Comparison of ENCODE assay signal across 1 cellular context in the genomic region with DNA sequence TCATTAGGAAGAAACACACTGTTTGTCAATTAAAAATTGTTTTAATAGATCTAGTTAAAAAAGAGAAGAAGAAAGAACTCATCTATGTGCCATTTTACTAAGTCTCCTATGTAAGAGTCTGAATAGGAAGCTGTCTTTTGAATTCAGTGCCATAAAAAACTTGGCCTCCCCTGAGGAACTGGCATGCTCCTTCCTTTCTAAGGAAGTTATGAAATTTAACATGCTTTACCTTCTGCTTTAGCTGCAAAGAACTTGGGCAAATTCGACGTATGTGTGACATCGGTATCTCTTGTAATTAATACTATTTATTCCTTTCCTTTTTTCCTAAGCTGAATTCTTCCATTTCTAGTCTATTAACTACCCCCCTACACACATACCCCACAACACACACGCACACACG.
TF ChIP-seq lines count a peak whose summit lies in the region.

No MANE protein-coding gene starts in this region.

TF ChIP-seq in GM23338, 12 proteins besides CTCF, POLR2A, EP300 and RAD21 (continued from another document):
- TF ChIP-seq, protein P1, sequence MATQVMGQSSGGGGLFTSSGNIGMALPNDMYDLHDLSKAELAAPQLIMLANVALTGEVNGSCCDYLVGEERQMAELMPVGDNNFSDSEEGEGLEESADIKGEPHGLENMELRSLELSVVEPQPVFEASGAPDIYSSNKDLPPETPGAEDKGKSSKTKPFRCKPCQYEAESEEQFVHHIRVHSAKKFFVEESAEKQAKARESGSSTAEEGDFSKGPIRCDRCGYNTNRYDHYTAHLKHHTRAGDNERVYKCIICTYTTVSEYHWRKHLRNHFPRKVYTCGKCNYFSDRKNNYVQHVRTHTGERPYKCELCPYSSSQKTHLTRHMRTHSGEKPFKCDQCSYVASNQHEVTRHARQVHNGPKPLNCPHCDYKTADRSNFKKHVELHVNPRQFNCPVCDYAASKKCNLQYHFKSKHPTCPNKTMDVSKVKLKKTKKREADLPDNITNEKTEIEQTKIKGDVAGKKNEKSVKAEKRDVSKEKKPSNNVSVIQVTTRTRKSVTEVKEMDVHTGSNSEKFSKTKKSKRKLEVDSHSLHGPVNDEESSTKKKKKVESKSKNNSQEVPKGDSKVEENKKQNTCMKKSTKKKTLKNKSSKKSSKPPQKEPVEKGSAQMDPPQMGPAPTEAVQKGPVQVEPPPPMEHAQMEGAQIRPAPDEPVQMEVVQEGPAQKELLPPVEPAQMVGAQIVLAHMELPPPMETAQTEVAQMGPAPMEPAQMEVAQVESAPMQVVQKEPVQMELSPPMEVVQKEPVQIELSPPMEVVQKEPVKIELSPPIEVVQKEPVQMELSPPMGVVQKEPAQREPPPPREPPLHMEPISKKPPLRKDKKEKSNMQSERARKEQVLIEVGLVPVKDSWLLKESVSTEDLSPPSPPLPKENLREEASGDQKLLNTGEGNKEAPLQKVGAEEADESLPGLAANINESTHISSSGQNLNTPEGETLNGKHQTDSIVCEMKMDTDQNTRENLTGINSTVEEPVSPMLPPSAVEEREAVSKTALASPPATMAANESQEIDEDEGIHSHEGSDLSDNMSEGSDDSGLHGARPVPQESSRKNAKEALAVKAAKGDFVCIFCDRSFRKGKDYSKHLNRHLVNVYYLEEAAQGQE (IDR thresholded peaks at IDR 0.05; ENCODE audit: unreplicated experiment): no peak
- TF ChIP-seq, protein P2, sequence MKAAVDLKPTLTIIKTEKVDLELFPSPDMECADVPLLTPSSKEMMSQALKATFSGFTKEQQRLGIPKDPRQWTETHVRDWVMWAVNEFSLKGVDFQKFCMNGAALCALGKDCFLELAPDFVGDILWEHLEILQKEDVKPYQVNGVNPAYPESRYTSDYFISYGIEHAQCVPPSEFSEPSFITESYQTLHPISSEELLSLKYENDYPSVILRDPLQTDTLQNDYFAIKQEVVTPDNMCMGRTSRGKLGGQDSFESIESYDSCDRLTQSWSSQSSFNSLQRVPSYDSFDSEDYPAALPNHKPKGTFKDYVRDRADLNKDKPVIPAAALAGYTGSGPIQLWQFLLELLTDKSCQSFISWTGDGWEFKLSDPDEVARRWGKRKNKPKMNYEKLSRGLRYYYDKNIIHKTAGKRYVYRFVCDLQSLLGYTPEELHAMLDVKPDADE (IDR thresholded peaks at IDR 0.05): no peak
- no peak for TF ChIP-seq ZNF331 (CRISPR knock-in tag; IDR thresholded peaks at IDR 0.05; ENCODE audit: low read depth)
- TF ChIP-seq EZH2phosphoT487 (IDR thresholded peaks at IDR 0.05; ENCODE audit: unreplicated experiment): no peak
- no peak for TF ChIP-seq CREB1 (CRISPR knock-in tag; IDR thresholded peaks at IDR 0.05; ENCODE audit: low read depth)
TF ChIP-seq in GM23338: peak in this region for 0.
